ENCODE assay signal across 18 cellular contexts in genomic region chr21:27104749-27105439, GRCh38.
DNase-seq lines count a peak whose midpoint lies in the region; ATAC-seq, FAIRE-seq and TF ChIP-seq lines count a peak whose summit lies in the region.
"Had no signal": no experiment of that assay in that cellular context is flagged by ENCODE, and none has a peak within 500 bp of the region (broad histone marks: within the 10 kb centered on the region; RNA-seq: fewer than 3 reads in every experiment).

No MANE protein-coding gene starts in this region.

- WGBS in small intestine, 3 donors: 44 to 51% (median 45%) methylated on average over 5 of the region's 5 CpGs

- no peaks in the 10 kb centered on the region for H3K36me3 ChIP-seq in upper lobe of right lung
- no peaks in the 10 kb centered on the region for H3K36me3 ChIP-seq in small intestine (ENCODE audit: control insufficient read depth in 2 of 2, insufficient read depth in 2 of 2, low read length in 2 of 2)

- H3K27me3 Mint-ChIP-seq in activated T-helper 17 cell treated with anti-CD3 and anti-CD28 coated beads, Interleukin-2, amount 50 U/mL, for 72 hours: no peaks in the 10 kb centered on the region
- H3K27me3 Mint-ChIP-seq: B cell; stimulated activated memory B cell treated with anti-CD40 and anti-IgM and Interleukin-4, amounts not matched to agents 10 μg/mL and 1 μg/mL and 100 μg/mL, for 72 hours had no signal

- no peak for FAIRE-seq in small intestine (lab: Jason Lieb, UNC)

- H3K4me1 Mint-ChIP-seq in activated T-helper 17 cell treated with anti-CD3 and anti-CD28 coated beads, Interleukin-2, amount 50 U/mL, for 72 hours: no peaks in the 10 kb centered on the region
- H3K4me1 Mint-ChIP-seq: B cell; stimulated activated memory B cell treated with anti-CD40 and anti-IgM and Interleukin-4, amounts not matched to agents 10 μg/mL and 1 μg/mL and 100 μg/mL, for 72 hours had no signal

- H3K9me3 Mint-ChIP-seq in activated T-helper 17 cell treated with anti-CD3 and anti-CD28 coated beads, Interleukin-2, amount 50 U/mL, for 72 hours: peaks cover 6% of the 10 kb centered on the region

- H3K27ac Mint-ChIP-seq in activated T-helper 17 cell treated with anti-CD3 and anti-CD28 coated beads, Interleukin-2, amount 50 U/mL, for 72 hours: no peak overlapping the region
- H3K27ac Mint-ChIP-seq: activated T-helper 2 cell treated with anti-CD3 and anti-CD28 coated beads, Interferon-gamma antibody, Interleukin-2, Interleukin-4, amounts not matched to agents 10 μg/mL and 5 μg/mL and 100 μg/mL, durations not matched to agents 14 hours and 24 hours and 36 hours; B cell; stimulated activated memory B cell treated with anti-CD40 and anti-IgM and Interleukin-4, amounts not matched to agents 10 μg/mL and 1 μg/mL and 100 μg/mL, for 72 hours had no signal

- H3K27ac ChIP-seq in upper lobe of right lung (no peak overlapping the region), small intestine (ENCODE audit: low read depth in 1 of 2, low read length in 1 of 2) (no peak overlapping the region)
- H3K27ac ChIP-seq: psoas muscle had no signal

- H3K4me3 Mint-ChIP-seq in activated T-helper 17 cell treated with anti-CD3 and anti-CD28 coated beads, Interleukin-2, amount 50 U/mL, for 72 hours: no peak overlapping the region
- H3K4me3 Mint-ChIP-seq: B cell; stimulated activated memory B cell treated with anti-CD40 and anti-IgM and Interleukin-4, amounts not matched to agents 10 μg/mL and 1 μg/mL and 100 μg/mL, for 72 hours had no signal

- H3K36me3 Mint-ChIP-seq in activated T-helper 17 cell treated with anti-CD3 and anti-CD28 coated beads, Interleukin-2, amount 50 U/mL, for 72 hours (ENCODE audit: low read depth): no peaks in the 10 kb centered on the region
- H3K36me3 Mint-ChIP-seq: stimulated activated memory B cell treated with anti-CD40 and anti-IgM and Interleukin-4, amounts not matched to agents 10 μg/mL and 1 μg/mL and 100 μg/mL, for 72 hours had no signal

- H3K4me3 ChIP-seq in cardiac fibroblast (replicated peaks in 1 of 2; ENCODE audit: low read depth in 2 of 2, low read length in 2 of 2) (no peak overlapping the region), upper lobe of right lung (no peak overlapping the region), small intestine (ENCODE audit: low read depth in 1 of 2, low read length in 2 of 2) (no peak overlapping the region)
- H3K4me3 ChIP-seq: psoas muscle had no signal

- H3K9me3 ChIP-seq in upper lobe of right lung (no peaks in the 10 kb centered on the region), small intestine (ENCODE audit: control insufficient read depth, low read depth) (no peaks in the 10 kb centered on the region)
- H3K9me3 ChIP-seq: psoas muscle had no signal

- no peak for ATAC-seq in activated T-helper 17 cell treated with anti-CD3 and anti-CD28 coated beads, Interleukin-2, amount 50 U/mL, for 72 hours (replicated peaks)
- no peak for ATAC-seq in upper lobe of right lung
- ATAC-seq: HCT116; stimulated activated memory B cell treated with anti-CD40 and anti-IgM and Interleukin-4, amounts not matched to agents 10 μg/mL and 1 μg/mL and 100 μg/mL, for 72 hours had no signal

- H3K4me1 ChIP-seq in upper lobe of right lung (no peaks in the 10 kb centered on the region), small intestine (ENCODE audit: control insufficient read depth in 2 of 2, insufficient read depth in 1 of 2, low read depth in 1 of 2, low read length in 1 of 2) (no peaks in the 10 kb centered on the region)

- peak; percentile 37 for DNase-seq in AG08395 (ENCODE audit: low spot score)
- DNase-seq in HS-5 (ENCODE audit: low read depth): peak; percentile 11
- peak; percentile 13 to 52 for DNase-seq in cardiac fibroblast (ENCODE audit: low read depth in 2 of 2)
- DNase-seq in left kidney (ENCODE audit: low read depth, low spot score): peak; percentile 91
- no peak for DNase-seq in upper lobe of right lung
- no peak for DNase-seq in T-helper 9 cell
- DNase-seq in small intestine: no peak
- DNase-seq: activated CD4-positive, alpha-beta T cell treated with anti-CD3 and anti-CD28 coated beads, Interleukin-2, amount 50 U/mL, for 1 hour; NCI-H510A treated with DMSO at 0.1 percent for 48 hours; psoas muscle; RPMI8226; stimulated activated CD4-positive, alpha-beta T cell treated with anti-CD3 and anti-CD28 coated beads, Interleukin-4, amount 100 ng/mL, for 1 hour; T-helper 2 cell had no signal

- TF ChIP-seq CTCF in cardiac fibroblast (IDR thresholded peaks at IDR 0.05; ENCODE audit: low read depth, low read length) (no peak), upper lobe of right lung (IDR thresholded peaks at IDR 0.05) (no peak)

- H3K27me3 ChIP-seq in upper lobe of right lung (no peaks in the 10 kb centered on the region), small intestine (ENCODE audit: control insufficient read depth in 2 of 2, insufficient read depth in 2 of 2, low read length in 2 of 2) (no peaks in the 10 kb centered on the region)

- intact Hi-C loops in upper lobe of right lung (cut with DNase I): no loop called here

Comparison
In these comparisons a context has a peak if more than half of its experiments do, and no peak if none do; other contexts are left out.
1. DNase-seq: peak in AG08395 (single experiment), HS-5 (single experiment), cardiac fibroblast (2 of 2) and left kidney (single experiment); none in upper lobe of right lung (single experiment), T-helper 9 cell (single experiment) and small intestine (single experiment).